25 cellular contexts compared by ENCODE assay signal in genomic region chr2:232581725-232582124, GRCh38. TPM values are rescaled to one million over a fixed set of nuclear protein-coding genes. Genes with fewer than 3 reads are reported as not detected.
DNase-seq lines count a peak whose midpoint lies in the region; ATAC-seq, FAIRE-seq and TF ChIP-seq lines count a peak whose summit lies in the region.
"Had no signal": no experiment of that assay in that cellular context is flagged by ENCODE, and none has a peak within 500 bp of the region (broad histone marks: within the 10 kb centered on the region; RNA-seq: fewer than 3 reads in every experiment).

No MANE protein-coding gene starts in this region.

- no peaks in the 10 kb centered on the region for H3K79me1 ChIP-seq in IMR-90 (ENCODE audit: low read depth in 1 of 2, low read length in 2 of 2)

- no peak overlapping the region for H3K4ac ChIP-seq in IMR-90 (ENCODE audit: low read depth, low read length)

- no peak overlapping the region for H3K4me3 ChIP-seq in IMR-90 (ENCODE audit: insufficient read depth, low read depth, low read length)
- H3K4me3 ChIP-seq in endothelial cell of umbilical vein (replicated peaks in 1 of 3; ENCODE audit: insufficient read depth in 1 of 3, low read depth in 1 of 3, low read length in 3 of 3) = no peak overlapping the region
- H3K4me3 ChIP-seq in breast epithelium = no peak overlapping the region
- H3K4me3 ChIP-seq in pancreas = no peak overlapping the region
- H3K4me3 ChIP-seq: GM12878, GM23248 had no signal

- BruUV-seq in IMR-90 (replicated peaks; lab: Mats Ljungman, UMichigan) = TSS peak; percentile 40
- TSS peak; percentile 14 for BruUV-seq in endothelial cell of umbilical vein (replicated peaks; lab: Mats Ljungman, UMichigan)

- H3K18ac ChIP-seq in IMR-90 (ENCODE audit: low read depth, low read length) = no peak overlapping the region

- in situ Hi-C loops in IMR-90 (cut with MboI; ENCODE audit: low sequenced_read_pairs) = no loop called here

- H3K27me3 ChIP-seq in IMR-90 (ENCODE audit: control insufficient read depth, insufficient read depth, low read length) (no peaks in the 10 kb centered on the region), endothelial cell of umbilical vein (ENCODE audit: control insufficient read depth in 2 of 2, insufficient read depth in 2 of 2, low read length in 2 of 2) (no peaks in the 10 kb centered on the region), breast epithelium (no peaks in the 10 kb centered on the region), pancreas (no peaks in the 10 kb centered on the region)

- no peak overlapping the region for H2BK15ac ChIP-seq in IMR-90 (ENCODE audit: low read depth, low read length)

- H2AFZ ChIP-seq in IMR-90 (replicated peaks; ENCODE audit: low read length, poor library complexity) (no peak overlapping the region), endothelial cell of umbilical vein (ENCODE audit: low read depth, low read length) (no peak overlapping the region)
- H2AFZ ChIP-seq: GM23248 had no signal

- no peaks in the 10 kb centered on the region for H3K79me2 ChIP-seq in endothelial cell of umbilical vein (ENCODE audit: control insufficient read depth, insufficient read depth, low read length)

- H4K20me1 ChIP-seq in IMR-90 (ENCODE audit: insufficient read depth, low read length) = no peaks in the 10 kb centered on the region
- no peaks in the 10 kb centered on the region for H4K20me1 ChIP-seq in endothelial cell of umbilical vein (replicated peaks; ENCODE audit: control insufficient read depth, extremely low read depth, insufficient read depth, low read length)

- H2AK9ac ChIP-seq in IMR-90 (replicated peaks; ENCODE audit: low read depth, low read length, poor library complexity) = no peak overlapping the region

- no peak for FAIRE-seq in endothelial cell of umbilical vein (lab: Jason Lieb, UNC)
- no peak for FAIRE-seq in pancreas (lab: Jason Lieb, UNC)
- FAIRE-seq: A204.1, GM12878, RCC 7860 had no signal

- H3K56ac ChIP-seq in IMR-90 (ENCODE audit: extremely low read depth, insufficient read depth, low read length) = no peak overlapping the region

- TF ChIP-seq RAD21 in IMR-90 (IDR thresholded peaks at IDR 0.05; ENCODE audit: low read length) = no peak

- H3K9me1 ChIP-seq in IMR-90 (ENCODE audit: insufficient read depth, low read length) (no peaks in the 10 kb centered on the region; the same call in 1 of the 2 replicates), endothelial cell of umbilical vein (replicated peaks; ENCODE audit: control insufficient read depth, extremely low read depth, insufficient read depth, low read length) (no peaks in the 10 kb centered on the region)

- intact Hi-C loops in IMR-90 (cut with micrococcal nuclease) (no loop called here), endothelial cell of umbilical vein (cut with micrococcal nuclease) (no loop called here), breast epithelium (cut with DNase I; ENCODE audit: low total_unique reads) (no loop called here), pancreas (cut with DNase I) (no loop called here)

- TF ChIP-seq POLR2A in IMR-90 (IDR thresholded peaks at IDR 0.05; ENCODE audit: low read depth, low read length) (no peak), endothelial cell of umbilical vein (IDR thresholded peaks at IDR 0.05; ENCODE audit: low read depth, low read length) (no peak), breast epithelium (IDR thresholded peaks at IDR 0.05) (no peak)

- H3K36me3 ChIP-seq in IMR-90 (ENCODE audit: control insufficient read depth, insufficient read depth, low read length) (peaks cover 6% of the 10 kb centered on the region; the same call in 1 of the 2 replicates), endothelial cell of umbilical vein (ENCODE audit: control insufficient read depth in 2 of 2, extremely low read depth in 1 of 2, insufficient read depth in 2 of 2, low read length in 2 of 2) (peaks cover 0 to 9% of the 10 kb centered on the region in 2 experiments), breast epithelium (no peaks in the 10 kb centered on the region), pancreas (no peaks in the 10 kb centered on the region)

- CTCF ChIA-PET in IMR-90 (lab: Yijun Ruan, JAX) = no interaction called here
- CTCF ChIA-PET in endothelial cell of umbilical vein (lab: Charles Lee) = interaction anchor here (1.2 kb wide), 1 partner anchor 14 kb away, joined by 3 read pairs; no protein-coding TSS in a partner anchor

- no peak overlapping the region for H2BK20ac ChIP-seq in IMR-90 (ENCODE audit: low read depth, low read length)

- no peaks in the 10 kb centered on the region for H3K9me3 ChIP-seq in IMR-90 (ENCODE audit: control insufficient read depth, insufficient read depth, low read length)
- H3K9me3 ChIP-seq in endothelial cell of umbilical vein (replicated peaks; ENCODE audit: control insufficient read depth, insufficient read depth, low read length) = no peaks in the 10 kb centered on the region
- no peaks in the 10 kb centered on the region for H3K9me3 ChIP-seq in breast epithelium
- no peaks in the 10 kb centered on the region for H3K9me3 ChIP-seq in pancreas
- H3K9me3 ChIP-seq: Caco-2 had no signal

- H2BK120ac ChIP-seq in IMR-90 (ENCODE audit: low read depth, low read length) = no peak overlapping the region

- no peak overlapping the region for H3K14ac ChIP-seq in IMR-90 (replicated peaks; ENCODE audit: low read depth, low read length)

- TF ChIP-seq CTCF in IMR-90 (conservative IDR thresholded peaks at IDR 0.05; ENCODE audit: low read depth, low read length) (no peak), endothelial cell of umbilical vein (IDR thresholded peaks at IDR 0.05; ENCODE audit: extremely low read depth in 1 of 2, insufficient read depth in 1 of 2, low read depth in 1 of 2, low read length in 2 of 2) (no peak), breast epithelium (IDR thresholded peaks at IDR 0.05) (no peak), pancreas (IDR thresholded peaks at IDR 0.05) (no peak)

- H3K4me2 ChIP-seq in IMR-90 (ENCODE audit: low read depth, low read length) (no peak overlapping the region), endothelial cell of umbilical vein (ENCODE audit: insufficient read depth, low read length) (no peak overlapping the region)

- H4K5ac ChIP-seq in IMR-90 (ENCODE audit: low read depth, low read length) = no peak overlapping the region

- dilution Hi-C loops in IMR-90 (cut with HindIII; ENCODE audit: low sequenced_read_pairs, unreplicated experiment) (no loop called here), endothelial cell of umbilical vein (cut with MboI; ENCODE audit: extremely low pct_ligation_motif_present, low sequenced_read_pairs) (no loop called here)

- peak; percentile 53 for ATAC-seq in GM18861 (IDR thresholded peaks at IDR 0.05; ENCODE audit: unreplicated experiment)
- peak; percentile 56 for ATAC-seq in GM21619 (IDR thresholded peaks at IDR 0.05; ENCODE audit: unreplicated experiment)
- no peak for ATAC-seq in IMR-90 (ENCODE audit: low read depth)
- ATAC-seq in pancreas = no peak
- ATAC-seq in GM21515 (IDR thresholded peaks at IDR 0.05; ENCODE audit: unreplicated experiment) = no peak
- ATAC-seq: GM12878, HCT116 had no signal

- H3K9ac ChIP-seq in IMR-90 (ENCODE audit: low read depth, low read length) = no peak overlapping the region
- no peak overlapping the region for H3K9ac ChIP-seq in endothelial cell of umbilical vein (replicated peaks; ENCODE audit: extremely low read depth, insufficient read depth, low read length)
- H3K9ac ChIP-seq: GM23248 had no signal

- H3K27ac ChIP-seq in IMR-90 (ENCODE audit: insufficient read depth, low read length) (no peak overlapping the region), endothelial cell of umbilical vein (ENCODE audit: insufficient read depth, low read depth, low read length) (no peak overlapping the region), breast epithelium (no peak overlapping the region), pancreas (no peak overlapping the region)
- H3K27ac ChIP-seq: GM23248 had no signal

- H3K23ac ChIP-seq in IMR-90 (ENCODE audit: low read depth, low read length) = no peak overlapping the region

- DNase-seq in IMR-90 (no peak), endothelial cell of umbilical vein (ENCODE audit: low read depth, low spot score) (no peak), breast epithelium (ENCODE audit: low spot score in 2 of 2) (no peak), pancreas (no peak)
- DNase-seq in activated naive CD4-positive, alpha-beta T cell treated with Interleukin-2 at 50 U/mL for 16 hours = no peak
- DNase-seq: Caco-2; CD4-positive, alpha-beta T cell; DMS153; GF-D8; GM23248; NCI-H1105; NCI-H2081; NCI-H2171 treated with DMSO at 0.1 percent for 48 hours; NCI-H446; NCI-H748 treated with DMSO at 0.1 percent for 48 hours; NK-92 treated with Interleukin-12 subunit alpha and Interleukin-12 subunit beta, amount 100 ng/mL, for 24 hours; Right ventricle myocardium superior had no signal

- H4K91ac ChIP-seq in IMR-90 (ENCODE audit: insufficient read depth, low read depth, low read length) = no peak overlapping the region

- H3K4me1 ChIP-seq in IMR-90 (ENCODE audit: control insufficient read depth, insufficient read depth, low read length) (0 out of 2 replicates have a peak, but pooled peaks cover 2% of the 10 kb centered on the region), endothelial cell of umbilical vein (ENCODE audit: control insufficient read depth, extremely low read depth, insufficient read depth, low read length) (no peaks in the 10 kb centered on the region), breast epithelium (no peaks in the 10 kb centered on the region), pancreas (peaks cover 0 to 9% (median 0%) of the 10 kb centered on the region in 3 donors)

- H4K8ac ChIP-seq in IMR-90 (ENCODE audit: low read depth in 2 of 2, low read length in 2 of 2) = no peak overlapping the region

- POLR2A ChIA-PET in IMR-90 (lab: Charles Lee; ENCODE audit: unreplicated experiment) (no interaction called here), endothelial cell of umbilical vein (lab: Charles Lee) (no interaction called here)

- H2AK5ac ChIP-seq in IMR-90 (ENCODE audit: low read depth, low read length) = no peak overlapping the region

- H2BK5ac ChIP-seq in IMR-90 (ENCODE audit: low read depth, low read length, poor library complexity, severe bottlenecking) = no peak overlapping the region

RNA-seq across cellular contexts. Expression of gene EIF4E2, which starts 31.2 kb away (rescaled TPM):
- total RNA-seq in IMR-90 (2012; rRNA removed) (105 and 149 TPM in 2 replicates), endothelial cell of umbilical vein (96.5 and 96.9 TPM in 2 replicates), breast epithelium (10 to 100 TPM; 31.6 to 57.4 (median 36.1) TPM), pancreas (10 to 100 TPM; 17.8 to 33.0 (median 22.8) TPM)
- polyA plus RNA-seq in IMR-90 (2012; rRNA removed) (44.0 and 52.1 TPM in 2 replicates), endothelial cell of umbilical vein (31.7 and 50.0 TPM in 2 replicates), pancreas (10 to 100 TPM; 28.0 to 31.1 TPM)
- 18.7 and 36.1 TPM in 2 replicates for polyA plus RNA-seq in IMR-90 (2012; cell fraction: cytosol; rRNA removed)
- 28.5 and 89.1 TPM in 2 replicates for polyA plus RNA-seq in IMR-90 (2012; cell fraction: nucleus; rRNA removed; ENCODE audit: low replicate concordance)
- polyA plus RNA-seq in endothelial cell of umbilical vein (2011; cell fraction: cytosol; rRNA removed) = 51.9 and 59.4 TPM in 2 replicates
- polyA plus RNA-seq in endothelial cell of umbilical vein (2011; cell fraction: nucleus; rRNA removed) = 73.0 and 98.1 TPM in 2 replicates
- polyA plus RNA-seq in endothelial cell of umbilical vein (2012) = 130 and 144 TPM in 2 replicates
- 38.2 and 44.9 TPM in 2 replicates for polyA minus RNA-seq in endothelial cell of umbilical vein
- polyA minus RNA-seq in endothelial cell of umbilical vein (2011; cell fraction: cytosol; rRNA and poly(A)+ RNA removed) = 17.1 TPM
- polyA minus RNA-seq in endothelial cell of umbilical vein (2011; cell fraction: nucleus; rRNA and poly(A)+ RNA removed) = 42.8 and 44.9 TPM in 2 replicates

RNA-seq across cellular contexts. Expression of gene TIGD1, which starts 31.4 kb away (rescaled TPM):
- total RNA-seq in IMR-90 (2012; rRNA removed) (2.7 and 2.8 TPM in 2 replicates), endothelial cell of umbilical vein (2.9 and 3.3 TPM in 2 replicates), breast epithelium (1 to 10 TPM; 2.9 to 5.6 (median 5.0) TPM), pancreas (1 to 10 TPM in 5 of 6 donors, under 1 TPM in 1; 0.88 to 2.8 (median 2.0) TPM)
- polyA plus RNA-seq in IMR-90 (2012; rRNA removed) (2.4 and 2.9 TPM in 2 replicates), endothelial cell of umbilical vein (1.2 and 1.6 TPM in 2 replicates), pancreas (1 to 10 TPM; 2.8 to 5.9 TPM)
- 0.70 and 0.74 TPM in 2 replicates for polyA plus RNA-seq in IMR-90 (2012; cell fraction: cytosol; rRNA removed)
- polyA plus RNA-seq in IMR-90 (2012; cell fraction: nucleus; rRNA removed; ENCODE audit: low replicate concordance) = 1.3 and 6.0 TPM in 2 replicates
- polyA plus RNA-seq in endothelial cell of umbilical vein (2011; cell fraction: cytosol; rRNA removed) = 1.5 TPM in 2 replicates
- 4.8 and 6.3 TPM in 2 replicates for polyA plus RNA-seq in endothelial cell of umbilical vein (2011; cell fraction: nucleus; rRNA removed)
- 1.9 and 2.7 TPM in 2 replicates for polyA plus RNA-seq in endothelial cell of umbilical vein (2012)
- 3.1 and 3.8 TPM in 2 replicates for polyA minus RNA-seq in endothelial cell of umbilical vein
- 1.7 TPM for polyA minus RNA-seq in endothelial cell of umbilical vein (2011; cell fraction: cytosol; rRNA and poly(A)+ RNA removed)
- polyA minus RNA-seq in endothelial cell of umbilical vein (2011; cell fraction: nucleus; rRNA and poly(A)+ RNA removed) = 8.4 and 10.9 TPM in 2 replicates

RNA-seq across cellular contexts. Expression of gene CHRNG, which starts 42.2 kb away (rescaled TPM):
- total RNA-seq in IMR-90 (2012; rRNA removed) (not detected in 2 replicates), endothelial cell of umbilical vein (not detected in 2 replicates), breast epithelium (not detected), pancreas (not detected)
- polyA plus RNA-seq in IMR-90 (2012; rRNA removed) (not detected in 2 replicates), endothelial cell of umbilical vein (not detected in 2 replicates), pancreas (not detected)
- not detected in 2 replicates for polyA plus RNA-seq in IMR-90 (2012; cell fraction: cytosol; rRNA removed)
- not detected in 2 replicates for polyA plus RNA-seq in IMR-90 (2012; cell fraction: nucleus; rRNA removed; ENCODE audit: low replicate concordance)
- polyA plus RNA-seq in endothelial cell of umbilical vein (2011; cell fraction: cytosol; rRNA removed) = not detected in 2 replicates
- not detected in 2 replicates for polyA plus RNA-seq in endothelial cell of umbilical vein (2011; cell fraction: nucleus; rRNA removed)
- polyA plus RNA-seq in endothelial cell of umbilical vein (2012) = not detected in 2 replicates
- not detected in 2 replicates for polyA minus RNA-seq in endothelial cell of umbilical vein
- polyA minus RNA-seq in endothelial cell of umbilical vein (2011; cell fraction: cytosol; rRNA and poly(A)+ RNA removed) = not detected
- not detected in 2 replicates for polyA minus RNA-seq in endothelial cell of umbilical vein (2011; cell fraction: nucleus; rRNA and poly(A)+ RNA removed)
- total RNA-seq: Caco-2; CD4-positive, alpha-beta T cell; GM12878; GM23248; Right ventricle myocardium superior had no signal
- polyA plus RNA-seq: BJ, GM23248 had no signal

RNA-seq across cellular contexts. Expression of gene EFHD1, which starts 51.7 kb away (rescaled TPM):
- total RNA-seq in IMR-90 (2012; rRNA removed) = not detected in 2 replicates
- polyA plus RNA-seq in IMR-90 (2012; rRNA removed) = 0.27 and 0.36 TPM in 2 replicates
- 0.11 and 0.16 TPM in 2 replicates for polyA plus RNA-seq in IMR-90 (2012; cell fraction: cytosol; rRNA removed)
- 0.03 and 0.05 TPM in 2 replicates for polyA plus RNA-seq in IMR-90 (2012; cell fraction: nucleus; rRNA removed; ENCODE audit: low replicate concordance)
- not detected in 2 replicates for total RNA-seq in endothelial cell of umbilical vein
- polyA plus RNA-seq in endothelial cell of umbilical vein = 0.13 and 0.18 TPM in 2 replicates
- polyA plus RNA-seq in endothelial cell of umbilical vein (2011; cell fraction: cytosol; rRNA removed) = 0.10 TPM in 1 of 2 replicates, not detected in the other
- polyA plus RNA-seq in endothelial cell of umbilical vein (2011; cell fraction: nucleus; rRNA removed) = not detected in 2 replicates
- polyA plus RNA-seq in endothelial cell of umbilical vein (2012) = 0.50 and 0.55 TPM in 2 replicates
- polyA minus RNA-seq in endothelial cell of umbilical vein = not detected in 2 replicates
- polyA minus RNA-seq in endothelial cell of umbilical vein (2011; cell fraction: cytosol; rRNA and poly(A)+ RNA removed) = not detected
- not detected in 2 replicates for polyA minus RNA-seq in endothelial cell of umbilical vein (2011; cell fraction: nucleus; rRNA and poly(A)+ RNA removed)
- 10 to 100 TPM; 31.0 to 67.2 (median 52.8) TPM for total RNA-seq in breast epithelium
- total RNA-seq in pancreas = 1 to 10 TPM in 3 of 6 donors, under 1 TPM in 3; 0.31 to 1.7 (median 1.1) TPM
- 1 to 10 TPM; 3.8 to 4.8 TPM for polyA plus RNA-seq in pancreas
- total RNA-seq: CD4-positive, alpha-beta T cell; GM12878; GM23248 had no signal
- polyA plus RNA-seq: GM23248 had no signal

RNA-seq across cellular contexts. Expression of gene CHRND, which starts 55.8 kb away (rescaled TPM):
- total RNA-seq in IMR-90 (2012; rRNA removed) = not detected in 2 replicates
- not detected in 2 replicates for polyA plus RNA-seq in IMR-90 (2012; rRNA removed)
- polyA plus RNA-seq in IMR-90 (2012; cell fraction: cytosol; rRNA removed) = not detected in 2 replicates
- not detected in 2 replicates for polyA plus RNA-seq in IMR-90 (2012; cell fraction: nucleus; rRNA removed; ENCODE audit: low replicate concordance)
- total RNA-seq in endothelial cell of umbilical vein = not detected in 2 replicates
- polyA plus RNA-seq in endothelial cell of umbilical vein = not detected in 2 replicates
- polyA plus RNA-seq in endothelial cell of umbilical vein (2011; cell fraction: cytosol; rRNA removed) = not detected in 2 replicates
- polyA plus RNA-seq in endothelial cell of umbilical vein (2011; cell fraction: nucleus; rRNA removed) = not detected in 2 replicates
- polyA plus RNA-seq in endothelial cell of umbilical vein (2012) = not detected in 2 replicates
- polyA minus RNA-seq in endothelial cell of umbilical vein = not detected in 2 replicates
- not detected for polyA minus RNA-seq in endothelial cell of umbilical vein (2011; cell fraction: cytosol; rRNA and poly(A)+ RNA removed)
- not detected in 2 replicates for polyA minus RNA-seq in endothelial cell of umbilical vein (2011; cell fraction: nucleus; rRNA and poly(A)+ RNA removed)
- not detected for total RNA-seq in breast epithelium
- total RNA-seq in pancreas = under 1 TPM in 2 of 6 donors, not detected in 4; 0.12 to 0.22 TPM
- under 1 TPM in 1 of 2 donors, not detected in 1; 0.07 TPM for polyA plus RNA-seq in pancreas
- total RNA-seq: Caco-2; CD4-positive, alpha-beta T cell; GM12878; GM23248; Right ventricle myocardium superior had no signal
- polyA plus RNA-seq: BJ, GM12878, GM23248 had no signal

Comparison
In these comparisons a context has a peak if more than half of its experiments do, and no peak if none do; other contexts are left out.
1. ATAC-seq: peak in GM18861 (single experiment) and GM21619 (single experiment); none in IMR-90 (single experiment), pancreas (0 of 4) and GM21515 (single experiment).